16 cellular contexts compared by ENCODE assay signal in genomic region chr5:138981131-138981530, GRCh38.
DNase-seq lines count a peak whose midpoint lies in the region; ATAC-seq and TF ChIP-seq lines count a peak whose summit lies in the region.
"Had no signal": no experiment of that assay in that cellular context is flagged by ENCODE, and none has a peak within 500 bp of the region (broad histone marks: within the 10 kb centered on the region; RNA-seq: fewer than 3 reads in every experiment).

No MANE protein-coding gene starts in this region.

- no peak overlapping the region for H2AK5ac ChIP-seq in IMR-90 (ENCODE audit: low read depth, low read length)

- no peaks in the 10 kb centered on the region for H3K9me3 ChIP-seq in IMR-90 (ENCODE audit: control insufficient read depth, insufficient read depth, low read length)
- H3K9me3 ChIP-seq: mucosa of descending colon, transverse colon had no signal

- 53% methylated on average over 2 of the region's 3 CpGs; no CpG with 5 or more reads in 1 of the 2 experiments for WGBS in IMR-90 (ENCODE audit: extremely low coverage in 2 of 2, insufficient read length in 1 of 2), 2 experiments

- H3K79me1 ChIP-seq in IMR-90 (ENCODE audit: low read depth in 1 of 2, low read length in 2 of 2) = peaks cover 0 to 3% of the 10 kb centered on the region in 2 experiments; a peak in 1 of 4 replicates

- H3K27ac ChIP-seq in IMR-90 (ENCODE audit: insufficient read depth, low read length) = no peak overlapping the region
- H3K27ac ChIP-seq: transverse colon had no signal

- H4K20me1 ChIP-seq in IMR-90 (ENCODE audit: insufficient read depth, low read length) = no peaks in the 10 kb centered on the region

- TF ChIP-seq CTCF in IMR-90 (conservative IDR thresholded peaks at IDR 0.05; ENCODE audit: low read depth, low read length) = no peak
- no peak for TF ChIP-seq CTCF in astrocyte of the spinal cord (IDR thresholded peaks at IDR 0.05; ENCODE audit: low read depth, low read length)
- no peak for TF ChIP-seq CTCF in chondrocyte (IDR thresholded peaks at IDR 0.05)

- TF ChIP-seq POLR2A in IMR-90 (IDR thresholded peaks at IDR 0.05; ENCODE audit: low read depth, low read length) = no peak

- DNase-seq in AG08396 (ENCODE audit: low spot score) (peak; percentile 44), IMR-90 (peak; percentile 77), astrocyte of the spinal cord (ENCODE audit: low read depth, low spot score) (peak; percentile 70), kidney tubule cell (ENCODE audit: low spot score) (peak; percentile 35), chondrocyte (ENCODE audit: low spot score) (no peak), COLO668 (lab: John Stamatoyannopoulos, UW; ENCODE audit: unreplicated experiment) (no peak), NCI-H187 (lab: John Stamatoyannopoulos, UW) (no peak), KBM-7 (no peak)
- DNase-seq: activated CD8-positive, alpha-beta memory T cell treated with anti-CD3 and anti-CD28 coated beads, Interleukin-2, amount 50 U/mL, for 48 hours; HCEC 1CT; mucosa of descending colon; MV-4-11; NCI-H2171; transverse colon had no signal

- no peak overlapping the region for H4K91ac ChIP-seq in IMR-90 (ENCODE audit: insufficient read depth, low read depth, low read length)

- no peak overlapping the region for H3K4me2 ChIP-seq in IMR-90 (ENCODE audit: low read depth, low read length)

- intact Hi-C loops in IMR-90 (cut with micrococcal nuclease) = no loop called here

- no peak overlapping the region for H3K9ac ChIP-seq in IMR-90 (ENCODE audit: low read depth, low read length)

- no peaks in the 10 kb centered on the region for H3K36me3 ChIP-seq in IMR-90 (ENCODE audit: control insufficient read depth, insufficient read depth, low read length)
- H3K36me3 ChIP-seq: transverse colon had no signal

- H3K4ac ChIP-seq in IMR-90 (ENCODE audit: low read depth, low read length) = 0 out of 2 replicates have a peak overlapping the region, but pooled peaks have one; percentile 5

- no peaks in the 10 kb centered on the region for H3K27me3 Mint-ChIP-seq in chondrocyte (ENCODE audit: low read depth)

- no peak overlapping the region for H3K4me3 Mint-ChIP-seq in chondrocyte (ENCODE audit: unreplicated experiment)
- H3K4me3 Mint-ChIP-seq: WTC11 had no signal

- no peak overlapping the region for H3K23ac ChIP-seq in IMR-90 (ENCODE audit: low read depth, low read length)

- H2BK120ac ChIP-seq in IMR-90 (ENCODE audit: low read depth, low read length) = no peak overlapping the region

- in situ Hi-C loops in IMR-90 (cut with MboI; ENCODE audit: low sequenced_read_pairs) (no loop called here), astrocyte of the spinal cord (cut with HindIII; ENCODE audit: low sequenced_read_pairs) (no loop called here), KBM-7 (cut with MboI; ENCODE audit: low pct_unique_long_range_greater_than_20kb, low sequenced_read_pairs) (no loop called here)

- H3K9me1 ChIP-seq in IMR-90 (ENCODE audit: insufficient read depth, low read length) = peaks cover 26% of the 10 kb centered on the region

- TF ChIP-seq RAD21 in IMR-90 (IDR thresholded peaks at IDR 0.05; ENCODE audit: low read length) = no peak

- H3K27me3 ChIP-seq in IMR-90 (ENCODE audit: control insufficient read depth, insufficient read depth, low read length) = no peaks in the 10 kb centered on the region
- H3K27me3 ChIP-seq: transverse colon had no signal

- H4K5ac ChIP-seq in IMR-90 (ENCODE audit: low read depth, low read length) = no peak overlapping the region

- H3K4me3 ChIP-seq in IMR-90 (ENCODE audit: insufficient read depth, low read depth, low read length) (no peak overlapping the region), astrocyte of the spinal cord (ENCODE audit: low read depth, low read length) (no peak overlapping the region)
- H3K4me3 ChIP-seq: mucosa of descending colon, transverse colon had no signal

- H3K4me1 Mint-ChIP-seq in chondrocyte (ENCODE audit: low read depth) = peaks cover 44% of the 10 kb centered on the region

- H3K14ac ChIP-seq in IMR-90 (replicated peaks; ENCODE audit: low read depth, low read length) = 0 out of 2 replicates have a peak overlapping the region, but pooled peaks have one; percentile 3

- no peak overlapping the region for H4K8ac ChIP-seq in IMR-90 (ENCODE audit: low read depth in 2 of 2, low read length in 2 of 2)

- no peak overlapping the region for H3K27ac Mint-ChIP-seq in chondrocyte (ENCODE audit: unreplicated experiment)
- H3K27ac Mint-ChIP-seq: WTC11 had no signal

- H3K36me3 Mint-ChIP-seq in chondrocyte (ENCODE audit: low read depth) = peaks cover 4% of the 10 kb centered on the region
- H3K36me3 Mint-ChIP-seq: activated naive CD4-positive, alpha-beta T cell treated with anti-CD3 and anti-CD28 coated beads, Interleukin-2, amount 50 U/mL, for 72 hours; WTC11 had no signal

- no peak overlapping the region; the same call in 2 of the 3 replicates for H2BK15ac ChIP-seq in IMR-90 (ENCODE audit: low read depth, low read length)

- H2AK9ac ChIP-seq in IMR-90 (replicated peaks; ENCODE audit: low read depth, low read length, poor library complexity) = no peak overlapping the region

- ATAC-seq in IMR-90 (ENCODE audit: low read depth) = peak; percentile 44
- ATAC-seq: mucosa of descending colon, WTC11 had no signal

- H2AFZ ChIP-seq in IMR-90 (replicated peaks; ENCODE audit: low read length, poor library complexity) = no peak overlapping the region

- dilution Hi-C loops in IMR-90 (cut with HindIII; ENCODE audit: low sequenced_read_pairs, unreplicated experiment) = no loop called here

- BruUV-seq in IMR-90 (replicated peaks; lab: Mats Ljungman, UMichigan) = no TSS peak

- POLR2A ChIA-PET in IMR-90 (lab: Charles Lee; ENCODE audit: unreplicated experiment) = no interaction called here

- CTCF ChIA-PET in IMR-90 (lab: Yijun Ruan, JAX) = interaction anchor here (0.9 kb wide), 1 partner anchor 58 kb away, joined by 3 read pairs; no protein-coding TSS in a partner anchor

- no peaks in the 10 kb centered on the region for H3K9me3 Mint-ChIP-seq in chondrocyte (ENCODE audit: low read depth)
- H3K9me3 Mint-ChIP-seq: activated naive CD4-positive, alpha-beta T cell treated with anti-CD3 and anti-CD28 coated beads, Interleukin-2, amount 50 U/mL, for 72 hours; WTC11 had no signal

- H2BK20ac ChIP-seq in IMR-90 (ENCODE audit: low read depth, low read length) = no peak overlapping the region; the same call in 1 of the 2 replicates

- H3K18ac ChIP-seq in IMR-90 (ENCODE audit: low read depth, low read length) = no peak overlapping the region

- H3K4me1 ChIP-seq in IMR-90 (ENCODE audit: control insufficient read depth, insufficient read depth, low read length) = peaks cover 9% of the 10 kb centered on the region
- H3K4me1 ChIP-seq: transverse colon had no signal

- no peak overlapping the region for H2BK5ac ChIP-seq in IMR-90 (ENCODE audit: low read depth, low read length, poor library complexity, severe bottlenecking)

- H3K56ac ChIP-seq in IMR-90 (ENCODE audit: extremely low read depth, insufficient read depth, low read length) = no peak overlapping the region

TF ChIP-seq in IMR-90, 13 proteins besides CTCF, POLR2A, EP300 and RAD21:
- TF ChIP-seq NFE2L2 (IDR thresholded peaks at IDR 0.05; ENCODE audit: low read depth, low read length) (no peak), FOS (IDR thresholded peaks at IDR 0.05; ENCODE audit: low read depth, low read length) (no peak), MAFK (IDR thresholded peaks at IDR 0.05; ENCODE audit: low read depth, low read length) (no peak)

Comparison
In these comparisons a context has a peak if more than half of its experiments do, and no peak if none do; other contexts are left out.
1. DNase-seq: peak in AG08396 (single experiment), IMR-90 (single experiment), astrocyte of the spinal cord (single experiment) and kidney tubule cell (single experiment); none in chondrocyte (single experiment), COLO668 (single experiment), NCI-H187 (0 of 2) and KBM-7 (single experiment).